Comparison of ENCODE assay signal across 17 cellular contexts in genomic region chr17:79217473-79218135, GRCh38.
DNase-seq lines count a peak whose midpoint lies in the region; ATAC-seq lines count a peak whose summit lies in the region.
"Had no signal": no experiment of that assay in that cellular context is flagged by ENCODE, and none has a peak within 500 bp of the region (broad histone marks: within the 10 kb centered on the region; RNA-seq: fewer than 3 reads in every experiment).

No MANE protein-coding gene starts in this region.

- peak; percentile 80 for DNase-seq in D341Med (ENCODE audit: low spot score)
- peak; percentile 45 for DNase-seq in HT-29 (ENCODE audit: low spot score)
- DNase-seq in NCI-H82 treated with DMSO at 0.1 percent for 48 hours (lab: John Stamatoyannopoulos, UW; ENCODE audit: unreplicated experiment) = peak; percentile 82
- no peak for DNase-seq in left colon
- no peak for DNase-seq in epidermal melanocyte (ENCODE audit: insufficient read length, low spot score)
- DNase-seq in activated CD4-positive, alpha-beta T cell treated with anti-CD3 and anti-CD28 coated beads for 4 hours = no peak
- no peak for DNase-seq in DMS79 (lab: John Stamatoyannopoulos, UW)
- DNase-seq: AML-193, COR-L47, DND-41, NCI-H1105 treated with DMSO at 0.1 percent for 48 hours, NCI-H187 treated with DMSO at 0.1 percent for 48 hours, NCI-H510A, OCI-M1, RPMI8226, SJCRH30 had no signal

- intact Hi-C loops in left colon (cut with DNase I, micrococcal nuclease) = no loop called here

- ATAC-seq in left colon = peak; percentile 53
- ATAC-seq: HCT116 had no signal

Comparison
In these comparisons a context has a peak if more than half of its experiments do, and no peak if none do; other contexts are left out.
1. DNase-seq: peak in D341Med (single experiment), HT-29 (single experiment) and NCI-H82 treated with DMSO at 0.1 percent for 48 hours (single experiment); none in left colon (0 of 2), epidermal melanocyte (single experiment), activated CD4-positive, alpha-beta T cell treated with anti-CD3 and anti-CD28 coated beads for 4 hours (0 of 2) and DMS79 (single experiment).